ENCODE assay signal across 36 cellular contexts in genomic region chr13:76656496-76656895, GRCh38.
DNase-seq lines count a peak whose midpoint lies in the region; ATAC-seq, FAIRE-seq and TF ChIP-seq lines count a peak whose summit lies in the region.
"Had no signal": no experiment of that assay in that cellular context is flagged by ENCODE, and none has a peak within 500 bp of the region (broad histone marks: within the 10 kb centered on the region; RNA-seq: fewer than 3 reads in every experiment).

No MANE protein-coding gene starts in this region.

- FAIRE-seq in GM12878 (lab: Jason Lieb, UNC): no peak
- FAIRE-seq: endometrium, G401.6, HepG2, TTC549 had no signal

- no peak overlapping the region for H2AFZ ChIP-seq in GM12878 (ENCODE audit: control insufficient read depth, low read depth, low read length)
- H2AFZ ChIP-seq: hepatocyte had no signal

- CTCF ChIA-PET in GM12878 (lab: Yijun Ruan, JAX): no interaction called here

- H3K27ac Mint-ChIP-seq in activated naive CD8-positive, alpha-beta T cell treated with anti-CD3 and anti-CD28 coated beads, Interleukin-2, amount 50 U/mL, for 24 hours: no peak overlapping the region
- H3K27ac Mint-ChIP-seq: activated naive CD8-positive, alpha-beta T cell treated with anti-CD3 and anti-CD28 coated beads, Interleukin-2, amount 10 ng/mL, durations not matched to agents 7 days and 5 days; CD8-positive, alpha-beta memory T cell; nephron progenitor cell had no signal

- RAD21 ChIA-PET in GM12878 (lab: Charles Lee; ENCODE audit: unreplicated experiment): no interaction called here

- no peaks in the 10 kb centered on the region; the same call in 1 of the 2 replicates for H3K4me1 ChIP-seq in GM12878 (ENCODE audit: control insufficient read depth, insufficient read depth, low read length)
- H3K4me1 ChIP-seq: esophagus squamous epithelium, stomach, thyroid gland had no signal

- TF ChIP-seq EP300 in GM12878 (IDR thresholded peaks at IDR 0.05; ENCODE audit: borderline replicate concordance in 1 of 2, control insufficient read depth in 1 of 2, low read depth in 2 of 2, low read length in 2 of 2): no peak

- no peak for TF ChIP-seq POLR2A in GM12878 (IDR thresholded peaks at IDR 0.05; ENCODE audit: low read depth, low read length)

- H3K4me1 Mint-ChIP-seq in activated naive CD8-positive, alpha-beta T cell treated with anti-CD3 and anti-CD28 coated beads, Interleukin-2, amount 50 U/mL, for 24 hours: no peaks in the 10 kb centered on the region
- H3K4me1 Mint-ChIP-seq: activated naive CD8-positive, alpha-beta T cell treated with anti-CD3 and anti-CD28 coated beads, Interleukin-2, amount 10 ng/mL, durations not matched to agents 7 days and 5 days; CD8-positive, alpha-beta memory T cell; nephron progenitor cell had no signal

- no peak overlapping the region for H3K9ac ChIP-seq in GM12878 (ENCODE audit: control insufficient read depth, insufficient read depth, low read length)

- no peak overlapping the region for H3K4me3 ChIP-seq in GM12878
- H3K4me3 ChIP-seq: esophagus squamous epithelium, hepatocyte, ovary, skin epidermis, stomach, thyroid gland had no signal

- no peak for TF ChIP-seq RAD21 in GM12878 (IDR thresholded peaks at IDR 0.05; ENCODE audit: insufficient read depth, low read depth, low read length)

- no TSS peak for BruUV-seq in GM12878 (replicated peaks; lab: Mats Ljungman, UMichigan)

- TF ChIP-seq CTCF in GM12878 (IDR thresholded peaks at IDR 0.05 in 2 of 3, conservative IDR thresholded peaks at IDR 0.05 in 1 of 3; ENCODE audit: control insufficient read depth in 2 of 3, extremely low read depth in 1 of 3, insufficient read depth in 1 of 3, low read depth in 3 of 3, low read length in 3 of 3): no peak

- DNase-seq in CD1c-positive myeloid dendritic cell (ENCODE audit: extremely low spot score): peak; percentile 53
- DNase-seq in NOMO-1 treated with DMSO at 0.1 percent for 48 hours (lab: John Stamatoyannopoulos, UW; ENCODE audit: unreplicated experiment): peak; percentile 61
- DNase-seq in GM12878 (ENCODE audit: low read depth, low spot score): no peak
- no peak for DNase-seq in D341Med (ENCODE audit: low spot score)
- DNase-seq in H4 (ENCODE audit: low spot score): no peak
- no peak for DNase-seq in activated naive CD8-positive, alpha-beta T cell treated with anti-CD3 and anti-CD28 coated beads, Interleukin-2, amount 50 U/mL, for 24 hours
- no peak for DNase-seq in inferior parietal cortex (ENCODE audit: extremely low spot score)
- DNase-seq: activated CD4-positive, CD25-positive, alpha-beta regulatory T cell treated with anti-CD3 and anti-CD28 coated beads, Interleukin-2, amount 50 U/mL, for 72 hours; activated effector memory CD4-positive, alpha-beta T cell treated with Interleukin-2 at 50 U/mL for 16 hours; activated naive CD8-positive, alpha-beta T cell treated with anti-CD3 and anti-CD28 coated beads, Interleukin-2, amount 10 ng/mL, durations not matched to agents 7 days and 5 days; CD8-positive, alpha-beta memory T cell; central memory CD4-positive, alpha-beta T cell; dermis blood vessel endothelial cell; DMS53; esophagus squamous epithelium; foreskin melanocyte; left cardiac atrium; NCI-H1417 treated with DMSO at 0.1 percent for 48 hours; NCI-H446; nephron progenitor cell; ovary; retina; SHP77 treated with DMSO at 0.1 percent for 48 hours; stimulated activated CD4-positive, alpha-beta T cell treated with anti-CD3 and anti-CD28 coated beads, Interleukin-1b, Interleukin-23, amount 100 ng/mL, for 48 hours; stimulated activated CD8-positive, alpha-beta memory T cell treated with anti-CD3 and anti-CD28 coated beads, Interleukin-4, amount 100 ng/mL, for 48 hours; stomach; T-helper 1 cell; thyroid gland had no signal

- H3K27me3 ChIP-seq in GM12878 (replicated peaks in 1 of 2; ENCODE audit: control insufficient read depth in 2 of 2, insufficient read depth in 2 of 2, low read length in 1 of 2): no peaks in the 10 kb centered on the region
- H3K27me3 ChIP-seq: esophagus squamous epithelium, hepatocyte, ovary, stomach, thyroid gland had no signal

- WGBS in GM12878 (ENCODE audit: insufficient coverage, insufficient replicate concordance, low lambda C conversion rate, missing lambda C conversion rate): 35% methylated on average over 4 of the region's 4 CpGs

- no peak overlapping the region for H3K4me2 ChIP-seq in GM12878 (ENCODE audit: control insufficient read depth, insufficient read depth)
- H3K4me2 ChIP-seq: hepatocyte had no signal

- intact Hi-C loops in GM12878 (cut with micrococcal nuclease; ENCODE audit: unreplicated experiment): no loop called here

- H3K4me3 Mint-ChIP-seq in activated naive CD8-positive, alpha-beta T cell treated with anti-CD3 and anti-CD28 coated beads, Interleukin-2, amount 50 U/mL, for 24 hours: no peak overlapping the region
- H3K4me3 Mint-ChIP-seq: activated naive CD8-positive, alpha-beta T cell treated with anti-CD3 and anti-CD28 coated beads, Interleukin-2, amount 10 ng/mL, durations not matched to agents 7 days and 5 days; CD8-positive, alpha-beta memory T cell; nephron progenitor cell had no signal

- H3K36me3 Mint-ChIP-seq in activated naive CD8-positive, alpha-beta T cell treated with anti-CD3 and anti-CD28 coated beads, Interleukin-2, amount 50 U/mL, for 24 hours (ENCODE audit: low read depth): no peaks in the 10 kb centered on the region
- H3K36me3 Mint-ChIP-seq: activated naive CD8-positive, alpha-beta T cell treated with anti-CD3 and anti-CD28 coated beads, Interleukin-2, amount 10 ng/mL, durations not matched to agents 7 days and 5 days; CD8-positive, alpha-beta memory T cell had no signal

- POLR2A ChIA-PET in GM12878 (lab: Charles Lee): no interaction called here

- H3K27ac ChIP-seq in GM12878 (ENCODE audit: control insufficient read depth, insufficient read depth): no peak overlapping the region
- H3K27ac ChIP-seq: esophagus squamous epithelium, hepatocyte, ovary, skin epidermis, stomach, thyroid gland had no signal

- H3K27me3 Mint-ChIP-seq in activated naive CD8-positive, alpha-beta T cell treated with anti-CD3 and anti-CD28 coated beads, Interleukin-2, amount 50 U/mL, for 24 hours: peaks cover 8% of the 10 kb centered on the region
- H3K27me3 Mint-ChIP-seq: activated naive CD8-positive, alpha-beta T cell treated with anti-CD3 and anti-CD28 coated beads, Interleukin-2, amount 10 ng/mL, durations not matched to agents 7 days and 5 days had no signal

- SMC1A ChIA-PET in GM12878 (lab: Charles Lee; ENCODE audit: uncharacterized antibody, unreplicated experiment): no interaction called here

- no peaks in the 10 kb centered on the region for H4K20me1 ChIP-seq in GM12878 (ENCODE audit: control insufficient read depth, insufficient read depth)

- H3K9me3 ChIP-seq in GM12878 (replicated peaks; ENCODE audit: control insufficient read depth, insufficient read depth, low read length): no peaks in the 10 kb centered on the region
- H3K9me3 ChIP-seq: esophagus squamous epithelium, ovary, stomach, thyroid gland had no signal

- H3K79me2 ChIP-seq in GM12878 (ENCODE audit: control insufficient read depth, insufficient read depth, low read length): no peaks in the 10 kb centered on the region
- H3K79me2 ChIP-seq: hepatocyte had no signal

- peak; percentile 49 for ATAC-seq in HG03025 (IDR thresholded peaks at IDR 0.05; ENCODE audit: low FRiP score, unreplicated experiment)
- ATAC-seq in GM12878: no peak
- no peak for ATAC-seq in activated naive CD8-positive, alpha-beta T cell treated with anti-CD3 and anti-CD28 coated beads, Interleukin-2, amount 50 U/mL, for 24 hours
- ATAC-seq: HepG2, left cardiac atrium, Panc1 had no signal

- no peaks in the 10 kb centered on the region for H3K36me3 ChIP-seq in GM12878 (ENCODE audit: control insufficient read depth in 2 of 2, insufficient read depth in 2 of 2, low read length in 1 of 2)
- H3K36me3 ChIP-seq: esophagus squamous epithelium, ovary, stomach, thyroid gland had no signal

- H3K9me3 Mint-ChIP-seq in activated naive CD8-positive, alpha-beta T cell treated with anti-CD3 and anti-CD28 coated beads, Interleukin-2, amount 50 U/mL, for 24 hours: no peaks in the 10 kb centered on the region
- H3K9me3 Mint-ChIP-seq: activated naive CD8-positive, alpha-beta T cell treated with anti-CD3 and anti-CD28 coated beads, Interleukin-2, amount 10 ng/mL, durations not matched to agents 7 days and 5 days; nephron progenitor cell had no signal

- in situ Hi-C loops in GM12878 (cut with MboI): no loop called here

TF ChIP-seq in GM12878, 131 proteins besides CTCF, POLR2A, EP300 and RAD21:
- TF ChIP-seq SPI1 (IDR thresholded peaks at IDR 0.05; ENCODE audit: borderline replicate concordance, insufficient read depth, low read depth, low read length) (peak; percentile 74), RFX5 (IDR thresholded peaks at IDR 0.05; ENCODE audit: low read depth, low read length) (no peak), ZZZ3 (IDR thresholded peaks at IDR 0.05; ENCODE audit: control insufficient read depth, insufficient read length, low read depth) (no peak), TCF3 (IDR thresholded peaks at IDR 0.05; ENCODE audit: borderline replicate concordance, insufficient read depth, low read depth, low read length) (no peak)

Comparison
In these comparisons a context has a peak if more than half of its experiments do, and no peak if none do; other contexts are left out.
1. DNase-seq: peak in CD1c-positive myeloid dendritic cell (single experiment) and NOMO-1 treated with DMSO at 0.1 percent for 48 hours (single experiment); none in GM12878 (single experiment), D341Med (single experiment), H4 (single experiment), activated naive CD8-positive, alpha-beta T cell treated with anti-CD3 and anti-CD28 coated beads, Interleukin-2, amount 50 U/mL, for 24 hours (single experiment) and inferior parietal cortex (single experiment).